ENCODE assay signal across 8 cellular contexts in genomic region chr13:40665061-40665753, GRCh38. TPM values are rescaled to one million over a fixed set of nuclear protein-coding genes. Genes with fewer than 3 reads are reported as not detected.
DNase-seq lines count a peak whose midpoint lies in the region; ATAC-seq, FAIRE-seq and TF ChIP-seq lines count a peak whose summit lies in the region.

No MANE protein-coding gene starts in this region.

- peak overlapping the region; percentile 90 to 94 for H3K4me2 ChIP-seq in H1 (ENCODE audit: insufficient read depth in 1 of 2, low read depth in 2 of 2, low read length in 2 of 2)

- H3K27ac ChIP-seq in H1 (ENCODE audit: low read depth, low read length) (peak overlapping the region; percentile 5; the same call in 1 of the 2 replicates), stomach (peak overlapping the region; percentile 96 to 100 (median 99))

- H2BK12ac ChIP-seq in H1 (ENCODE audit: low read depth, low read length), result no peak overlapping the region

- H3K79me2 ChIP-seq in H1 (ENCODE audit: control insufficient read depth in 1 of 2, insufficient read depth in 2 of 2, low read length in 2 of 2), result peaks cover 26 to 67% of the 10 kb centered on the region in 2 experiments

- no peak overlapping the region for H3K14ac ChIP-seq in H1 (ENCODE audit: insufficient read length)

- H4K8ac ChIP-seq in H1 (ENCODE audit: extremely low read depth, insufficient read depth, low read length), result no peak overlapping the region

- H3K27me3 ChIP-seq in H1 (replicated peaks in 1 of 4; ENCODE audit: control insufficient read depth in 3 of 4, extremely low read depth in 1 of 4, insufficient read depth in 3 of 4, low read length in 3 of 4) (no peaks in the 10 kb centered on the region; a peak in 1 of 7 replicates), stomach (no peaks in the 10 kb centered on the region)

- POLR2A ChIA-PET in H1 (lab: Charles Lee; ENCODE audit: partially characterized antibody), result interaction anchor here (0.6 to 1.8 kb wide), 9 partner anchors 10 to 127 kb away, joined by 3 to 6 read pairs (median 3); partner anchors contain the start of gene SLC25A15

- H3K36me3 Mint-ChIP-seq in mesothelial cell of epicardium, result no peaks in the 10 kb centered on the region

- CTCF ChIA-PET in H1 (lab: Charles Lee; ENCODE audit: partially characterized antibody), result interaction anchor here (0.7 to 2.3 kb wide), 4 partner anchors 16 to 124 kb away, joined by 3 to 8 read pairs (median 3); partner anchors contain the start of gene SLC25A15

- H3K4me3 Mint-ChIP-seq in mesothelial cell of epicardium, result peak overlapping the region; percentile 86

- H3K36me3 ChIP-seq in H1 (ENCODE audit: control insufficient read depth in 2 of 4, insufficient read depth in 4 of 4, low read length in 3 of 4) (no peaks in the 10 kb centered on the region), stomach (no peaks in the 10 kb centered on the region)

- H2BK5ac ChIP-seq in H1 (ENCODE audit: low read depth, low read length), result peak overlapping the region; percentile 84; the same call in 1 of the 2 replicates

- no peak overlapping the region for H2AFZ ChIP-seq in H1 (ENCODE audit: low read length)

- TF ChIP-seq POLR2A in H1 (IDR thresholded peaks at IDR 0.05; ENCODE audit: control extremely low read depth in 1 of 2, low read depth in 2 of 2, low read length in 2 of 2) (no peak), stomach (IDR thresholded peaks at IDR 0.05) (no peak)

- peaks cover 43% of the 10 kb centered on the region for H3K4me1 Mint-ChIP-seq in mesothelial cell of epicardium

- H4K5ac ChIP-seq in H1 (ENCODE audit: insufficient read length, low read depth, low read length), result peak overlapping the region; percentile 59

- H2AK5ac ChIP-seq in H1 (ENCODE audit: low read depth, low read length), result no peak overlapping the region; the same call in 1 of the 2 replicates

- peak overlapping the region; percentile 98; the same call in 1 of the 2 replicates for H3K18ac ChIP-seq in H1 (ENCODE audit: extremely low read depth, low read length)

- no peak overlapping the region for H2BK120ac ChIP-seq in H1 (replicated peaks; ENCODE audit: low read depth, low read length)

- no peaks in the 10 kb centered on the region for H3K9me3 ChIP-seq in H1 (ENCODE audit: insufficient read depth in 2 of 2, low read depth in 1 of 2, low read length in 1 of 2)
- H3K9me3 ChIP-seq in stomach, result no peaks in the 10 kb centered on the region

- H2BK15ac ChIP-seq in H1 (ENCODE audit: low read length), result no peak overlapping the region; the same call in 1 of the 2 replicates

- no peak for TF ChIP-seq RAD21 in H1 (IDR thresholded peaks at IDR 0.05 in 1 of 2, conservative IDR thresholded peaks at IDR 0.05 in 1 of 2; ENCODE audit: low read depth in 2 of 2, low read length in 2 of 2)

- peak overlapping the region; percentile 98 for H3K4ac ChIP-seq in H1 (replicated peaks; ENCODE audit: insufficient read length, low read depth, low read length)

- H3K9me3 Mint-ChIP-seq in mesothelial cell of epicardium, result no peaks in the 10 kb centered on the region

- no peak for TF ChIP-seq EP300 in H1 (IDR thresholded peaks at IDR 0.05; ENCODE audit: borderline replicate concordance in 1 of 2, low read depth in 2 of 2, low read length in 2 of 2)
- TF ChIP-seq EP300 in stomach (IDR thresholded peaks at IDR 0.05), result no peak

- FAIRE-seq in H1 (lab: Jason Lieb, UNC), result no peak

- no peaks in the 10 kb centered on the region for H3K27me3 Mint-ChIP-seq in mesothelial cell of epicardium (ENCODE audit: low read depth)

- 2% methylated on average over 52 of the region's 83 CpGs; no CpG with 5 or more reads in 1 of the 2 experiments for WGBS in H1 (ENCODE audit: extremely low coverage in 1 of 2, insufficient coverage in 1 of 2, insufficient read length in 1 of 2, insufficient replicate concordance in 2 of 2, low coverage in 1 of 2, low lambda C conversion rate in 2 of 2, missing lambda C conversion rate in 1 of 2), 2 experiments
- WGBS in stomach, 5 donors, result 0% methylated on average over 36 to 83 of the region's 83 CpGs

- H3K4me3 ChIP-seq in H1 (ENCODE audit: extremely low read depth in 1 of 4, insufficient read depth in 2 of 4, low read depth in 3 of 4, low read length in 4 of 4) (peak overlapping the region; percentile 84 to 98 (median 88)), stomach (peak overlapping the region; percentile 76 to 94 (median 91))

- H3K23ac ChIP-seq in H1 (ENCODE audit: insufficient read length), result no peak overlapping the region

- H4K20me1 ChIP-seq in H1 (replicated peaks in 1 of 2; ENCODE audit: control insufficient read depth in 1 of 2, insufficient read depth in 2 of 2, low read length in 2 of 2), result peaks cover 6 to 11% of the 10 kb centered on the region in 2 experiments

- peak; percentile 7 for ATAC-seq in HG03439 (IDR thresholded peaks at IDR 0.05; ENCODE audit: unreplicated experiment)

- TF ChIP-seq CTCF in H1 (IDR thresholded peaks at IDR 0.05; ENCODE audit: control extremely low read depth in 1 of 3, insufficient read depth in 1 of 3, low read depth in 1 of 3, low read length in 3 of 3), result no peak
- TF ChIP-seq CTCF in mesothelial cell of epicardium (IDR thresholded peaks at IDR 0.05; ENCODE audit: unreplicated experiment), result no peak
- TF ChIP-seq CTCF in stomach (IDR thresholded peaks at IDR 0.05), result no peak

- H3K23me2 ChIP-seq in H1 (ENCODE audit: low read depth, low read length), result peaks cover 10% of the 10 kb centered on the region

- no peaks in the 10 kb centered on the region; the same call in 1 of the 2 replicates for H3K79me1 ChIP-seq in H1 (ENCODE audit: low read depth, low read length)

- H3K9ac ChIP-seq in H1 (replicated peaks in 1 of 4; ENCODE audit: extremely low read depth in 1 of 4, low read depth in 3 of 4, low read length in 3 of 4), result peak overlapping the region; percentile 60 to 92 (median 66)

- H2BK20ac ChIP-seq in H1 (ENCODE audit: low read length), result no peak overlapping the region

- H3K56ac ChIP-seq in H1 (replicated peaks; ENCODE audit: insufficient read length, low read depth, low read length), result peak overlapping the region; percentile 39

- H3K27ac Mint-ChIP-seq in mesothelial cell of epicardium, result peak overlapping the region; percentile 90

- intact Hi-C loops in stomach (cut with DNase I; ENCODE audit: low total_unique reads), result no loop called here

- peak overlapping the region; percentile 85 for H4K91ac ChIP-seq in H1 (replicated peaks; ENCODE audit: insufficient read length, low read length)

- DNase-seq in NCI-H146 (lab: John Stamatoyannopoulos, UW), result peak; percentile 21
- DNase-seq in NCI-H146 treated with DMSO at 0.1 percent for 48 hours (lab: John Stamatoyannopoulos, UW; ENCODE audit: unreplicated experiment), result no peak
- peak; percentile 30 to 46 for DNase-seq in activated CD4-positive, alpha-beta T cell treated with anti-CD3 and anti-CD28 coated beads for 4 hours
- peak in 1 of 2 experiments; percentile 69 for DNase-seq in H1 (ENCODE audit: low read depth in 1 of 2, low spot score in 2 of 2)
- peak in 1 of 2 experiments; percentile 61 for DNase-seq in mesothelial cell of epicardium (ENCODE audit: low spot score in 2 of 2, unreplicated experiment in 2 of 2)
- DNase-seq in stomach, result peak; percentile 40
- no peak for DNase-seq in GOT3 (lab: John Stamatoyannopoulos, UW)

- H3K4me1 ChIP-seq in H1 (replicated peaks in 1 of 4; ENCODE audit: control insufficient read depth in 3 of 4, insufficient read depth in 4 of 4, low read length in 3 of 4) (peaks cover 4 to 20% (median 8%) of the 10 kb centered on the region in 4 experiments; a peak in 6 of 7 replicates), stomach (peaks cover 30 to 50% (median 40%) of the 10 kb centered on the region in 4 donors)

TF ChIP-seq in H1, 55 proteins besides CTCF, POLR2A, EP300 and RAD21 (continues in another document):
- TF ChIP-seq ATF3 (IDR thresholded peaks at IDR 0.05; ENCODE audit: insufficient read depth, low read depth, low read length) (no peak), SIN3A (conservative IDR thresholded peaks at IDR 0.05 in 1 of 2, IDR thresholded peaks at IDR 0.05 in 1 of 2; ENCODE audit: low read depth in 1 of 2, low read length in 2 of 2) (0 out of 4 replicates have a peak, but pooled peaks of 1 of the 2 experiments have one; percentile 45), NRF1 (IDR thresholded peaks at IDR 0.05; ENCODE audit: low read depth, low read length) (no peak), TEAD4 (IDR thresholded peaks at IDR 0.05; ENCODE audit: low read depth, low read length) (no peak), RBBP5 (IDR thresholded peaks at IDR 0.05; ENCODE audit: borderline replicate concordance, low read depth, low read length) (0 out of 2 replicates have a peak, but pooled peaks have one; percentile 41), GABPA (IDR thresholded peaks at IDR 0.05; ENCODE audit: borderline replicate concordance, insufficient read depth, low read length) (no peak), CHD1 (IDR thresholded peaks at IDR 0.05; ENCODE audit: low read depth, low read length) (no peak), SRF (IDR thresholded peaks at IDR 0.05; ENCODE audit: low read depth, low read length) (no peak), GTF2F1 (IDR thresholded peaks at IDR 0.05; ENCODE audit: borderline replicate concordance, low read depth, low read length) (no peak), CTBP2 (IDR thresholded peaks at IDR 0.05; ENCODE audit: borderline replicate concordance, insufficient read depth, insufficient read length, low read length) (no peak), KDM1A (IDR thresholded peaks at IDR 0.05; ENCODE audit: borderline replicate concordance, low read length) (no peak), POLR2AphosphoS5 (IDR thresholded peaks at IDR 0.05; ENCODE audit: low read depth, low read length) (no peak), HDAC2 (IDR thresholded peaks at IDR 0.05; ENCODE audit: borderline replicate concordance in 1 of 2, low read depth in 2 of 2, low read length in 2 of 2) (no peak)

RNA-seq across cellular contexts. Expression of gene FOXO1, which starts 1.2 kb away (rescaled TPM):
- total RNA-seq in H1 (2021; fragmentation: NEBNext Ultra II Directional; extraction: Animal tissue kit (Norgen Biotek cat#: 25700)), result 56.1 and 56.9 TPM in 2 replicates
- polyA plus RNA-seq in H1 (2011; rRNA removed) (35.3 and 36.5 TPM in 2 replicates), stomach (1 to 10 TPM; 4.2 to 9.9 (median 7.8) TPM)
- 19.0 TPM for polyA plus RNA-seq in H1 (2011; cell fraction: cytosol; rRNA removed)
- 33.2 TPM for polyA plus RNA-seq in H1 (2011; cell fraction: nucleus; rRNA removed)
- polyA plus RNA-seq in H1 (2012, experiment 1 of 2), result 27.6 to 34.4 TPM (median 33.7 TPM) in 4 replicates
- polyA plus RNA-seq in H1 (2012, experiment 2 of 2), result 5.8 TPM
- 19.9 TPM for polyA plus RNA-seq in H1 (2013, experiment 1 of 2)
- polyA plus RNA-seq in H1 (2013, experiment 2 of 2), result 18.7 TPM
- 112 and 122 TPM in 2 replicates for polyA minus RNA-seq in H1 (2011; rRNA and poly(A)+ RNA removed)
- polyA minus RNA-seq in H1 (2011; cell fraction: cytosol; rRNA and poly(A)+ RNA removed), result 50.3 TPM
- 66.2 TPM for polyA minus RNA-seq in H1 (2011; cell fraction: nucleus; rRNA and poly(A)+ RNA removed)
- total RNA-seq in mesothelial cell of epicardium (31.7 to 33.7 TPM (median 32.7 TPM) in 3 replicates), stomach (10 to 100 TPM; 12.9 to 43.7 (median 26.6) TPM)

Comparison
In these comparisons a context has a peak if more than half of its experiments do, and no peak if none do; other contexts are left out.
1. DNase-seq: peak in NCI-H146 (single experiment), activated CD4-positive, alpha-beta T cell treated with anti-CD3 and anti-CD28 coated beads for 4 hours (2 of 2) and stomach (single experiment); none in NCI-H146 treated with DMSO at 0.1 percent for 48 hours (single experiment) and GOT3 (single experiment).